21 cellular contexts compared by ENCODE assay signal in the genomic region with DNA sequence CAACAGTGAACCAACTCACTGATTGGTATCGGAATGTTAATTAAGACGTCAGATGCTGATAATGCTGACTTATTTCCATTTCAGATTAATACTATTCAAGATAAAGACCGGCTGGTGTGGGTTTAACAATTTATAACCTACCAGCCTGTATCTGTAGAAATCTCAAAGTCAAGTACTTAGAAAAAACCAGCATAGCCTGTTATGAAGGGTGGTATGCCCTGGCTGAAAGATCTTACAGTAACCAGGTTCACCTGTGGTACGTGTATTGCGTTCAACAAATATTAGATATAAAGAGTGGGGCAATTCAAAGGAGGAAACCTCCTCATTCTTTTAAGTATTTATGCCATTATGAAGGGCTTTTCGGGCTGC.
"Had no signal": no experiment of that assay in that cellular context is flagged by ENCODE, and none has a peak within 500 bp of the region (broad histone marks: within the 10 kb centered on the region; RNA-seq: fewer than 3 reads in every experiment).

No MANE protein-coding gene starts in this region.

- H3K9me3 ChIP-seq: gastrocnemius medialis, prostate gland, right atrium auricular region, suprapubic skin had no signal

- H3K36me3 ChIP-seq: gastrocnemius medialis, neural progenitor cell, prostate gland, right atrium auricular region, suprapubic skin had no signal

- DNase-seq: cerebellar nuclear complex; cortex of kidney; effector memory CD8-positive, alpha-beta T cell; gastrocnemius medialis; head of caudate nucleus; left cardiac atrium; midbrain; naive thymus-derived CD4-positive, alpha-beta T cell; stimulated activated CD4-positive, alpha-beta T cell treated with anti-CD3 and anti-CD28 coated beads, Interleukin-12 subunit alpha, Interleukin-12 subunit beta, amount 100 ng/mL, for 4 hours; stimulated activated CD4-positive, alpha-beta T cell treated with anti-CD3 and anti-CD28 coated beads, Interleukin-1b, Interleukin-23, amount 100 ng/mL, for 48 hours; stimulated activated CD4-positive, alpha-beta T cell treated with anti-CD3 and anti-CD28 coated beads, Interleukin-4, amount 100 ng/mL, for 1 hour; stimulated activated CD8-positive, alpha-beta memory T cell treated with anti-CD3 and anti-CD28 coated beads, Interleukin-4, amount 100 ng/mL, for 48 hours; stimulated activated naive CD4-positive, alpha-beta T cell; stimulated activated naive CD8-positive, alpha-beta T cell treated with anti-CD3 and anti-CD28 coated beads, Interleukin-15, amount 100 ng/mL, for 72 hours had no signal

- H3K27me3 ChIP-seq: gastrocnemius medialis, neural progenitor cell, right atrium auricular region, suprapubic skin had no signal

- H3K27ac ChIP-seq: gastrocnemius medialis, neural progenitor cell, prostate gland, right atrium auricular region, suprapubic skin had no signal

- H3K4me1 ChIP-seq: gastrocnemius medialis, prostate gland, right atrium auricular region, suprapubic skin had no signal

- H3K4me3 ChIP-seq: gastrocnemius medialis, lung, neural progenitor cell, prostate gland, right atrium auricular region, smooth muscle cell, suprapubic skin had no signal

- ATAC-seq: effector memory CD8-positive, alpha-beta T cell; gastrocnemius medialis; left cardiac atrium; naive thymus-derived CD4-positive, alpha-beta T cell; sciatic nerve; stimulated activated naive CD8-positive, alpha-beta T cell treated with anti-CD3 and anti-CD28 coated beads, Interleukin-15, amount 100 ng/mL, for 72 hours had no signal
